8 cellular contexts compared by ENCODE assay signal in genomic region chrX:51507551-51507950, GRCh38. TPM values are rescaled to one million over a fixed set of nuclear protein-coding genes. Genes with fewer than 3 reads are reported as not detected.
"Had no signal": no experiment of that assay in that cellular context is flagged by ENCODE, and none has a peak within 500 bp of the region (broad histone marks: within the 10 kb centered on the region; RNA-seq: fewer than 3 reads in every experiment).

No MANE protein-coding gene starts in this region.

- H3K4me3 ChIP-seq: GM12878 had no signal

- DNase-seq: GDM1, GF-D8 had no signal

- ATAC-seq: GM12878 had no signal

- FAIRE-seq: G401.6, GM12878, GM12891, GM12892, GM18507, GM19239 had no signal

RNA-seq across cellular contexts. Expression of gene NUDT11, which starts 11.2 kb away (rescaled TPM):
- polyA plus RNA-seq: GM12878 had no signal
